Comparison of ENCODE assay signal across 9 cellular contexts in the genomic region with DNA sequence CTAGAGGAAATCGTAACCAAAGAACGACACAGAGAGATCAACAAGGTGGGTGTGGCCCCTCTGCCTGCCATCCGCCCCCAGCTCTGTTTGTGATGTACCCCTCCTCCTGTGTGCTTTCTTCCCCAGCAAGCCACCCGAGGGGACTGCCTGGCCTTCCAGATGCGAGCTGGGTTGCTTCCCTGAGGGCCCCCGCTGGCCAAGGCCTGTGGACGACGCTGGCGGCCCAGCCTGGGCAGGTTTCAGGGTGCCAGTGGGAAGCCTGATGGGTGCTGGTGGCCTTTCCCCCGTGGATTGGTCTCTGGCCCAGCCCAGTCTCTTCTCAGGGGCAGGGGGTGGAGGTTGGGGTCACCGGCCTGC. TPM values are rescaled to one million over a fixed set of nuclear protein-coding genes. Genes with fewer than 3 reads are reported as not detected.
DNase-seq lines count a peak whose midpoint lies in the region; TF ChIP-seq lines count a peak whose summit lies in the region.
"Had no signal": no experiment of that assay in that cellular context is flagged by ENCODE, and none has a peak within 500 bp of the region (broad histone marks: within the 10 kb centered on the region; RNA-seq: fewer than 3 reads in every experiment).

No MANE protein-coding gene starts in this region.

- H3K36me3 Mint-ChIP-seq in HFFc6 (ENCODE audit: low read depth) (no peaks in the 10 kb centered on the region), nephron (ENCODE audit: low read depth) (no peaks in the 10 kb centered on the region)

- WGBS in mammary epithelial cell (ENCODE audit: low coverage, missing lambda C conversion rate), result 100% methylated on average over 1 of the region's 11 CpGs
- 63 to 75% methylated on average over 3 to 5 of the region's 11 CpGs for WGBS in esophagus squamous epithelium, 2 donors

- H3K4me3 Mint-ChIP-seq in HFFc6 (peak overlapping the region; percentile 93), nephron (peak overlapping the region; percentile 90 to 93 (median 91))

- no peaks in the 10 kb centered on the region for H3K27me3 ChIP-seq in mammary epithelial cell (ENCODE audit: insufficient read depth, low read length)
- H3K27me3 ChIP-seq in esophagus squamous epithelium, result no peaks in the 10 kb centered on the region

- H3K79me2 ChIP-seq in mammary epithelial cell (ENCODE audit: insufficient read depth, low read length), result peaks cover 41% of the 10 kb centered on the region

- no peak overlapping the region for H3K27ac Mint-ChIP-seq in HFFc6
- peak overlapping the region in 1 of 3 experiments; percentile 33 for H3K27ac Mint-ChIP-seq in nephron

- H3K9me3 ChIP-seq in mammary epithelial cell (replicated peaks; ENCODE audit: insufficient read depth, low read length) (no peaks in the 10 kb centered on the region), esophagus squamous epithelium (no peaks in the 10 kb centered on the region)

- CTCF ChIA-PET in mammary epithelial cell (lab: Charles Lee; ENCODE audit: low non-redundant PET), result no interaction called here

- no peak for TF ChIP-seq CTCF in AG10803 (conservative IDR thresholded peaks at IDR 0.05; ENCODE audit: low read length)
- TF ChIP-seq CTCF in HFFc6 (IDR thresholded peaks at IDR 0.05), result no peak
- no peak for TF ChIP-seq CTCF in mammary epithelial cell (conservative IDR thresholded peaks at IDR 0.05 in 1 of 2, IDR thresholded peaks at IDR 0.05 in 1 of 2; ENCODE audit: extremely low read depth in 1 of 2, insufficient read depth in 1 of 2, low read depth in 1 of 2, low read length in 2 of 2)
- TF ChIP-seq CTCF in nephron (IDR thresholded peaks at IDR 0.05; ENCODE audit: unreplicated experiment in 3 of 3), result no peak
- TF ChIP-seq CTCF in esophagus squamous epithelium (IDR thresholded peaks at IDR 0.05), result no peak

- DNase-seq in AG10803 (ENCODE audit: low read depth), result no peak
- no peak for DNase-seq in HFFc6
- DNase-seq in mammary epithelial cell, result no peak
- no peak for DNase-seq in esophagus squamous epithelium (lab: John Stamatoyannopoulos, UW)
- DNase-seq in SIG-M5 (lab: John Stamatoyannopoulos, UW), result no peak
- DNase-seq in stimulated activated CD4-positive, alpha-beta T cell treated with anti-CD3 and anti-CD28 coated beads, Interleukin-12 subunit alpha, Interleukin-12 subunit beta, amount 100 ng/mL, for 4 hours, result no peak
- no peak for DNase-seq in HPDE6-E6E7 (ENCODE audit: extremely low spot score)
- DNase-seq: activated gamma-delta T cell treated with Interleukin-2 at 50 U/mL for 16 hours had no signal

- intact Hi-C loops in mammary epithelial cell (cut with micrococcal nuclease), result no loop called here
- intact Hi-C loops in esophagus squamous epithelium (cut with DNase I), result no loop called here

- H3K36me3 ChIP-seq in mammary epithelial cell (ENCODE audit: insufficient read depth, low read length) (no peaks in the 10 kb centered on the region), esophagus squamous epithelium (peaks cover 0 to 60% (median 5%) of the 10 kb centered on the region in 3 donors)

- no peak for TF ChIP-seq POLR2A in esophagus squamous epithelium (IDR thresholded peaks at IDR 0.05)

- peak overlapping the region; percentile 87 for H3K4me3 ChIP-seq in AG10803 (ENCODE audit: low read length)
- no peak overlapping the region for H3K4me3 ChIP-seq in mammary epithelial cell (replicated peaks in 1 of 3; ENCODE audit: insufficient read depth in 1 of 3, low read depth in 2 of 3, low read length in 3 of 3)
- H3K4me3 ChIP-seq in esophagus squamous epithelium, result peak overlapping the region in 2 of 4 donors; percentile 81 to 98

- in situ Hi-C loops in mammary epithelial cell (cut with MboI; ENCODE audit: low sequenced_read_pairs in 2 of 2), result no loop called here

- H3K4me1 ChIP-seq in mammary epithelial cell (ENCODE audit: insufficient read depth, low read length), result peaks cover 34% of the 10 kb centered on the region
- peaks cover 50 to 77% (median 55%) of the 10 kb centered on the region in 3 donors for H3K4me1 ChIP-seq in esophagus squamous epithelium

- H3K9ac ChIP-seq in mammary epithelial cell (ENCODE audit: insufficient read depth, low read length), result no peak overlapping the region

- H2AFZ ChIP-seq in mammary epithelial cell (ENCODE audit: low read depth, low read length), result no peak overlapping the region

- no peak overlapping the region for H3K27ac ChIP-seq in mammary epithelial cell (ENCODE audit: insufficient read depth, low read depth, low read length)
- peak overlapping the region in 2 of 4 donors; percentile 69 to 85 for H3K27ac ChIP-seq in esophagus squamous epithelium

- H3K4me2 ChIP-seq in mammary epithelial cell (ENCODE audit: insufficient read depth, low read depth, low read length), result peak overlapping the region; percentile 93

- H3K4me1 Mint-ChIP-seq in HFFc6 (ENCODE audit: low read depth) (peaks cover 40% of the 10 kb centered on the region), nephron (peaks cover 41% of the 10 kb centered on the region)

- BruUV-seq in mammary epithelial cell (replicated peaks; lab: Mats Ljungman, UMichigan), result TSS peak; percentile 84

- H4K20me1 ChIP-seq in mammary epithelial cell (ENCODE audit: insufficient read depth, low read length), result no peaks in the 10 kb centered on the region

- no peaks in the 10 kb centered on the region for H3K9me3 Mint-ChIP-seq in HFFc6
- H3K9me3 Mint-ChIP-seq in nephron, result no peaks in the 10 kb centered on the region

- H3K27me3 Mint-ChIP-seq in HFFc6 (ENCODE audit: insufficient read depth) (peaks cover 2% of the 10 kb centered on the region), nephron (ENCODE audit: low read depth) (no peaks in the 10 kb centered on the region)

- dilution Hi-C loops in mammary epithelial cell (cut with HindIII; ENCODE audit: low sequenced_read_pairs), result no loop called here

RNA-seq across cellular contexts. Expression of a gene that starts 2.0 kb away (rescaled TPM):
- total RNA-seq in HFFc6 (2021; fragmentation: NEBNext Ultra II Directional; extraction: Animal tissue kit (Norgen Biotek cat#: 25700)), result 100 to 1,000 TPM; 128 to 180 (median 149) TPM
- total RNA-seq in mammary epithelial cell, result 100 to 1,000 TPM in 1 of 2 donors, 10 to 100 TPM in 1; 70.2 to 166 TPM
- 183 TPM for polyA plus RNA-seq in mammary epithelial cell
- polyA minus RNA-seq in mammary epithelial cell, result 171 TPM
- total RNA-seq in esophagus squamous epithelium, result 100 to 1,000 TPM in 3 of 4 donors, 10 to 100 TPM in 1; 84.2 to 212 (median 153) TPM

RNA-seq across cellular contexts. Expression of a gene that starts 7.4 kb away (rescaled TPM):
- total RNA-seq in HFFc6 (2021; fragmentation: NEBNext Ultra II Directional; extraction: Animal tissue kit (Norgen Biotek cat#: 25700)), result 10 to 100 TPM; 16.2 to 18.3 (median 17.6) TPM
- total RNA-seq in mammary epithelial cell, result 10 to 100 TPM in 1 of 2 donors, 1 to 10 TPM in 1; 8.2 to 16.2 TPM
- polyA plus RNA-seq in mammary epithelial cell, result 13.6 TPM
- 18.9 TPM for polyA minus RNA-seq in mammary epithelial cell
- 10 to 100 TPM in 3 of 4 donors, 1 to 10 TPM in 1; 8.5 to 13.9 (median 11.3) TPM for total RNA-seq in esophagus squamous epithelium

RNA-seq across cellular contexts. Expression of a gene that starts 16.2 kb away (rescaled TPM):
- total RNA-seq in HFFc6 (2021; fragmentation: NEBNext Ultra II Directional; extraction: Animal tissue kit (Norgen Biotek cat#: 25700)), result 10 to 100 TPM in 3 of 6 experiments, 1 to 10 TPM in 3; 9.2 to 11.1 (median 10.0) TPM
- total RNA-seq in mammary epithelial cell, result 10 to 100 TPM; 11.2 to 15.5 TPM
- 15.2 TPM for polyA plus RNA-seq in mammary epithelial cell
- 12.7 TPM for polyA minus RNA-seq in mammary epithelial cell
- total RNA-seq in esophagus squamous epithelium, result 1 to 10 TPM; 2.9 to 5.5 (median 3.3) TPM
